22 cellular contexts compared by ENCODE assay signal in the genomic region with DNA sequence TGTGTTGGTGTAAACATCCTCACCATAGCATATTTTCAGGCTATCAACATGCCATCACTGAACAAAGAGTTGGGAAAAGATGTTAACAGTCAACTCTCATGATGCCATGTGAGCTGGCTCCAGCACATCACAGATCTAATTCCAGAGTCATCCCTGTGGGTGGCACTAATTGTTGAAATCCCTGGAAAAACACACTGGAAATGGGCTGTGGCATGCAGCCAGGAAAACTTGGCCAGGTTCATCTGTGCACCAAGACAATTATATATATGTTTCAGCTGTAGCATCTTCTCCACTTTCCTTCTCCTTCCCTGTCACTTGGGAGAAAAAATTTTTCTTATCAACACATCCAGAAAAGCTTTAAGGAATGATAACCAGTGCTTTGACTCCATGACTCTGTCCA.
DNase-seq lines count a peak whose midpoint lies in the region; ATAC-seq and FAIRE-seq lines count a peak whose summit lies in the region.
"Had no signal": no experiment of that assay in that cellular context is flagged by ENCODE, and none has a peak within 500 bp of the region (broad histone marks: within the 10 kb centered on the region; RNA-seq: fewer than 3 reads in every experiment).

No MANE protein-coding gene starts in this region.

- H3K4me3 ChIP-seq in SJCRH30: no peak overlapping the region
- H3K4me3 ChIP-seq: BLaER1 treated with 17β-estradiol and CSF1 and Interleukin-3, amounts not matched to agents 10 nM and 100 nM; GM12878; GM23248 had no signal

- DNase-seq in NCI-H2171 treated with DMSO at 0.1 percent for 48 hours (lab: John Stamatoyannopoulos, UW): peak; percentile 34
- DNase-seq in NCI-H2171 (lab: John Stamatoyannopoulos, UW): no peak
- peak; percentile 59 for DNase-seq in COR-L47 (lab: John Stamatoyannopoulos, UW)
- peak; percentile 72 to 81 for DNase-seq in SJCRH30
- DNase-seq in inferior parietal cortex (ENCODE audit: extremely low spot score): peak; percentile 40
- DNase-seq in AML-193 (lab: John Stamatoyannopoulos, UW): no peak
- no peak for DNase-seq in urothelium cell line (ENCODE audit: low spot score)
- DNase-seq: BE2C; Caco-2; CD4-positive, alpha-beta T cell; DMS153; DND-41; GDM1; GM23248; H7; HCEC 1CT had no signal

- no peak for FAIRE-seq in urothelium cell line (lab: Jason Lieb, UNC)
- FAIRE-seq: A204.1, GM12878, H1 had no signal

- no peak overlapping the region; the same call in 1 of the 2 replicates for H3K27ac ChIP-seq in SJCRH30
- H3K27ac ChIP-seq: 22Rv1; BLaER1 treated with 17β-estradiol and CSF1 and Interleukin-3, amounts not matched to agents 10 nM and 100 nM; GM23248 had no signal

- no peaks in the 10 kb centered on the region for H3K27me3 ChIP-seq in SJCRH30
- H3K27me3 ChIP-seq: BE2C; BLaER1 treated with 17β-estradiol and CSF1 and Interleukin-3, amounts not matched to agents 10 nM and 100 nM had no signal

- H3K36me3 ChIP-seq in SJCRH30: no peaks in the 10 kb centered on the region
- H3K36me3 ChIP-seq: BLaER1 treated with 17β-estradiol and CSF1 and Interleukin-3, amounts not matched to agents 10 nM and 100 nM had no signal

- ATAC-seq in GM19463 (IDR thresholded peaks at IDR 0.05; ENCODE audit: unreplicated experiment): no peak
- ATAC-seq: GM12878 had no signal

- no peaks in the 10 kb centered on the region for H3K9me3 ChIP-seq in SJCRH30 (replicated peaks)
- H3K9me3 ChIP-seq: BE2C; BLaER1 treated with 17β-estradiol and CSF1 and Interleukin-3, amounts not matched to agents 10 nM and 100 nM; Caco-2 had no signal

- H3K4me1 ChIP-seq in SJCRH30: peaks cover 15% of the 10 kb centered on the region
- H3K4me1 ChIP-seq: BE2C; BLaER1 treated with 17β-estradiol and CSF1 and Interleukin-3, amounts not matched to agents 10 nM and 100 nM; Caco-2 had no signal

Comparison
In these comparisons a context has a peak if more than half of its experiments do, and no peak if none do; other contexts are left out.
1. DNase-seq: peak in NCI-H2171 treated with DMSO at 0.1 percent for 48 hours (single experiment), COR-L47 (single experiment), SJCRH30 (2 of 2) and inferior parietal cortex (single experiment); none in NCI-H2171 (single experiment), AML-193 (0 of 2) and urothelium cell line (single experiment).